ENCODE assay signal across 1 cellular context in the genomic region with DNA sequence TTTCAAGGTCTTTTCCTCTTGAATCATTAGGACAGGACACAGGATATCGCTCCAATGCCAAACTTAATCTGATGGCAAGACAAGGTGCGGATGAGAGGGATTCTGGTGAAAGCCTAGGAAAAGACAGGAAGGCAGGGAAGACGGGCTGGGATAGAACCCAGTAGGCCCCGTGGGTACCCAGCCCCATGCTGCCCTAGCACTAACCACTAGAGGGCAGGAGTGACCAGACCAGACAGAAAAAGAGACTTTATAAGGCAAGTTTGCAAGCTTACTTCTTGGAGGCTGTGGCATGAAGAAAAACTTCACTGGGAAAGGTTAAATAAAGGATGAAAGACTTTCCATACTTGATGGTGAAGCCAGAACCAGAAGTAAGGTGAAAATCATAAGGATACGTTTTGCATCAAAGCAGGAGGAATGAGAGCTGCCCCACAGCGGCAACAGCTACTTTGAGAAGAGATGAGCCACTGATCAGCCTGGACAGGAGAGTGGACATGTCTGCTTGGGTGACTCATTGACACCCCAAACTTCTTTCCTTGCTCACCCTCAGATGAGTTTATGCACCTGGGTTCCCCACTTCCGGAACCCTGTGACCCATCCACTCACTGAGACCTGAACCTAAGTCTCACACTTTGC.
TF ChIP-seq lines count a peak whose summit lies in the region.

No MANE protein-coding gene starts in this region.

TF ChIP-seq in HEK293T, 16 proteins besides CTCF, POLR2A, EP300 and RAD21 (continued from another document):
- TF ChIP-seq ZNF384 (IDR thresholded peaks at IDR 0.05) (no peak), SUZ12 (IDR thresholded peaks at IDR 0.05) (no peak), ELF4 (IDR thresholded peaks at IDR 0.05) (no peak), HDGF (IDR thresholded peaks at IDR 0.05; ENCODE audit: borderline replicate concordance) (no peak)
